1 cellular context compared by ENCODE assay signal in the genomic region with DNA sequence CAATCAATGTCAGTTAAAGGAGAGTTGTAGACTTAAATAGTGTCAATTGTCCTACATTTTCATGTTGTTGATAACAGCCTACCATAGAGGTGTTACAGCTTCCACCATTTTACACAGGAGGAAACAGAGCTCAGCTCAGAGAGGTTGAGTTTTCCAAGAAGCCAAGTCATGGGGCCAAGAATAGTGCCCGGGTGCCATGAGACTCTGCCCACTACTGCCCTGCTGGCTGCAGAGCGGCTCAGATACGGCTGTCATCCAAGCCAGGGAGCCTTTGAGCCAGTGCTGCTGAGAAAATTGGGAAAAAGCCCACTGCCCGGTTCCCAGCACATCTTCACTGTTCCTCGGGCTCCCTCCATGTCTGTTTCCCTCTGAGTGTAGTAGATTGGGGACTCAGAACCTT.
TF ChIP-seq lines count a peak whose summit lies in the region.

No MANE protein-coding gene starts in this region.

TF ChIP-seq in GM23338, 12 proteins besides CTCF, POLR2A, EP300 and RAD21 (continued from another document):
- TF ChIP-seq, protein P1, sequence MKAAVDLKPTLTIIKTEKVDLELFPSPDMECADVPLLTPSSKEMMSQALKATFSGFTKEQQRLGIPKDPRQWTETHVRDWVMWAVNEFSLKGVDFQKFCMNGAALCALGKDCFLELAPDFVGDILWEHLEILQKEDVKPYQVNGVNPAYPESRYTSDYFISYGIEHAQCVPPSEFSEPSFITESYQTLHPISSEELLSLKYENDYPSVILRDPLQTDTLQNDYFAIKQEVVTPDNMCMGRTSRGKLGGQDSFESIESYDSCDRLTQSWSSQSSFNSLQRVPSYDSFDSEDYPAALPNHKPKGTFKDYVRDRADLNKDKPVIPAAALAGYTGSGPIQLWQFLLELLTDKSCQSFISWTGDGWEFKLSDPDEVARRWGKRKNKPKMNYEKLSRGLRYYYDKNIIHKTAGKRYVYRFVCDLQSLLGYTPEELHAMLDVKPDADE (IDR thresholded peaks at IDR 0.05): no peak
- TF ChIP-seq POLR2AphosphoS5 (IDR thresholded peaks at IDR 0.05; ENCODE audit: low read depth) (no peak), CREB1 (CRISPR knock-in tag; IDR thresholded peaks at IDR 0.05; ENCODE audit: low read depth) (no peak), EZH2phosphoT487 (IDR thresholded peaks at IDR 0.05; ENCODE audit: unreplicated experiment) (no peak), ZNF331 (CRISPR knock-in tag; IDR thresholded peaks at IDR 0.05; ENCODE audit: low read depth) (no peak), STAT1 (IDR thresholded peaks at IDR 0.05; ENCODE audit: unreplicated experiment) (no peak)
- TF ChIP-seq, protein P2, sequence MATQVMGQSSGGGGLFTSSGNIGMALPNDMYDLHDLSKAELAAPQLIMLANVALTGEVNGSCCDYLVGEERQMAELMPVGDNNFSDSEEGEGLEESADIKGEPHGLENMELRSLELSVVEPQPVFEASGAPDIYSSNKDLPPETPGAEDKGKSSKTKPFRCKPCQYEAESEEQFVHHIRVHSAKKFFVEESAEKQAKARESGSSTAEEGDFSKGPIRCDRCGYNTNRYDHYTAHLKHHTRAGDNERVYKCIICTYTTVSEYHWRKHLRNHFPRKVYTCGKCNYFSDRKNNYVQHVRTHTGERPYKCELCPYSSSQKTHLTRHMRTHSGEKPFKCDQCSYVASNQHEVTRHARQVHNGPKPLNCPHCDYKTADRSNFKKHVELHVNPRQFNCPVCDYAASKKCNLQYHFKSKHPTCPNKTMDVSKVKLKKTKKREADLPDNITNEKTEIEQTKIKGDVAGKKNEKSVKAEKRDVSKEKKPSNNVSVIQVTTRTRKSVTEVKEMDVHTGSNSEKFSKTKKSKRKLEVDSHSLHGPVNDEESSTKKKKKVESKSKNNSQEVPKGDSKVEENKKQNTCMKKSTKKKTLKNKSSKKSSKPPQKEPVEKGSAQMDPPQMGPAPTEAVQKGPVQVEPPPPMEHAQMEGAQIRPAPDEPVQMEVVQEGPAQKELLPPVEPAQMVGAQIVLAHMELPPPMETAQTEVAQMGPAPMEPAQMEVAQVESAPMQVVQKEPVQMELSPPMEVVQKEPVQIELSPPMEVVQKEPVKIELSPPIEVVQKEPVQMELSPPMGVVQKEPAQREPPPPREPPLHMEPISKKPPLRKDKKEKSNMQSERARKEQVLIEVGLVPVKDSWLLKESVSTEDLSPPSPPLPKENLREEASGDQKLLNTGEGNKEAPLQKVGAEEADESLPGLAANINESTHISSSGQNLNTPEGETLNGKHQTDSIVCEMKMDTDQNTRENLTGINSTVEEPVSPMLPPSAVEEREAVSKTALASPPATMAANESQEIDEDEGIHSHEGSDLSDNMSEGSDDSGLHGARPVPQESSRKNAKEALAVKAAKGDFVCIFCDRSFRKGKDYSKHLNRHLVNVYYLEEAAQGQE (IDR thresholded peaks at IDR 0.05; ENCODE audit: unreplicated experiment): no peak
